29 cellular contexts compared by ENCODE assay signal in genomic region chr5:57940879-57941278, GRCh38.
"Had no signal": no experiment of that assay in that cellular context is flagged by ENCODE, and none has a peak within 500 bp of the region (broad histone marks: within the 10 kb centered on the region; RNA-seq: fewer than 3 reads in every experiment).

No MANE protein-coding gene starts in this region.

- H3K4me1 ChIP-seq: colonic mucosa, esophagus squamous epithelium, foreskin keratinocyte, gastrocnemius medialis, gastroesophageal sphincter, heart left ventricle, heart right ventricle had no signal

- ATAC-seq: effector memory CD8-positive, alpha-beta T cell; esophagus mucosa; foreskin keratinocyte; gastrocnemius medialis; gastroesophageal sphincter; heart left ventricle; heart right ventricle had no signal

- H3K27me3 ChIP-seq: colonic mucosa, dorsolateral prefrontal cortex, esophagus muscularis mucosa, esophagus squamous epithelium, foreskin keratinocyte, gastrocnemius medialis, gastroesophageal sphincter, heart left ventricle, heart right ventricle had no signal

- H3K27me3 Mint-ChIP-seq: dendritic cell treated with granulocyte-macrophage colony-stimulating factor and Interleukin-4, amounts not matched to agents 40 ng/mL and 50 ng/mL, for 4 days; effector memory CD8-positive, alpha-beta T cell had no signal

- H3K4me3 ChIP-seq: colonic mucosa, coronary artery, dorsolateral prefrontal cortex, esophagus muscularis mucosa, esophagus squamous epithelium, gastrocnemius medialis, gastroesophageal sphincter, heart left ventricle, heart right ventricle had no signal

- H3K36me3 ChIP-seq: colonic mucosa, esophagus muscularis mucosa, esophagus squamous epithelium, gastrocnemius medialis, gastroesophageal sphincter, heart left ventricle, heart right ventricle had no signal

- DNase-seq: colonic mucosa; cortex of kidney; dermis blood vessel endothelial cell; dorsolateral prefrontal cortex; effector CD4-positive, alpha-beta T cell; effector CD8-positive, alpha-beta T cell; effector memory CD4-positive, alpha-beta T cell; effector memory CD8-positive, alpha-beta T cell; endodermal cell; erythroblast; esophagus squamous epithelium; foreskin fibroblast; foreskin keratinocyte; foreskin melanocyte; gastrocnemius medialis; glutamatergic neuron; head of caudate nucleus; heart left ventricle; heart right ventricle had no signal

- FAIRE-seq: colon, endometrium, endothelial cell of umbilical vein, frontal cortex had no signal

- H3K9me3 ChIP-seq: colonic mucosa, esophagus muscularis mucosa, esophagus squamous epithelium, gastrocnemius medialis, gastroesophageal sphincter, heart left ventricle had no signal

- H3K27ac Mint-ChIP-seq: dendritic cell treated with granulocyte-macrophage colony-stimulating factor and Interleukin-4, amounts not matched to agents 40 ng/mL and 50 ng/mL, for 4 days; effector memory CD8-positive, alpha-beta T cell; endodermal cell had no signal

- H3K4me1 Mint-ChIP-seq: endodermal cell had no signal

- H3K27ac ChIP-seq: colonic mucosa, coronary artery, dorsolateral prefrontal cortex, epithelial cell of prostate, esophagus muscularis mucosa, esophagus squamous epithelium, foreskin keratinocyte, gastrocnemius medialis, gastroesophageal sphincter, heart left ventricle, heart right ventricle had no signal

- H3K4me3 Mint-ChIP-seq: dendritic cell treated with granulocyte-macrophage colony-stimulating factor and Interleukin-4, amounts not matched to agents 40 ng/mL and 50 ng/mL, for 4 days; effector memory CD8-positive, alpha-beta T cell; endodermal cell had no signal
